ENCODE assay signal across 10 cellular contexts in the genomic region with DNA sequence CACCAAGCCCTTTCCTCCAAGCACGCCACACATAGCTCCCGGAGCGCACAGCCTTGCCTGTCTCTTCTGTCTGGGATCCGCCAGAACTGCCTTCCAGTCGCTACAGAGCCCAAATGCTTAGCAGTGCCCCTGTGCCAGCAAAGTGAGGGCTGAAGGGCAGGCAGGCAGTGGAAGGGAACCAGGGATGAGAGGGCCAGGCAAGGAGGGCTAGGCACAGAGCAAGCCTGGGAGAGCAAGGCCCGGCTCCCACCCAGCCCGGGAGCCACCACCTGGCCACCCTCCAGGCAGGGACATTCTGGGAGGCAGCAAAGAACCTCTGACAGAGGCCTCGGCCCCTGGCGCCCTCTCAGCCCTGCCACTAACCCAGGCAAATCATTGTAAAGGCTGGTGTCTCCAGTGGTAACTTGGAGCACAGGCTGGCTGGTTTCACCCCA. TPM values are rescaled to one million over a fixed set of nuclear protein-coding genes. Genes with fewer than 3 reads are reported as not detected.
DNase-seq lines count a peak whose midpoint lies in the region; ATAC-seq, FAIRE-seq and TF ChIP-seq lines count a peak whose summit lies in the region.
"Had no signal": no experiment of that assay in that cellular context is flagged by ENCODE, and none has a peak within 500 bp of the region (broad histone marks: within the 10 kb centered on the region; RNA-seq: fewer than 3 reads in every experiment).

No MANE protein-coding gene starts in this region.

- H3K9me3 ChIP-seq in Caco-2 (no peaks in the 10 kb centered on the region), astrocyte (ENCODE audit: insufficient read depth, low read depth, low read length) (no peaks in the 10 kb centered on the region), iPS-20b (ENCODE audit: insufficient read depth, low read depth, low read length) (no peaks in the 10 kb centered on the region), sigmoid colon (no peaks in the 10 kb centered on the region), PC-9 (ENCODE audit: insufficient read depth, low read depth) (no peaks in the 10 kb centered on the region)

- no peak for TF ChIP-seq POLR2A in sigmoid colon (IDR thresholded peaks at IDR 0.05)

- no peaks in the 10 kb centered on the region for H3K79me2 ChIP-seq in astrocyte (ENCODE audit: insufficient read depth, low read length)
- no peaks in the 10 kb centered on the region for H3K79me2 ChIP-seq in PC-9 (ENCODE audit: low read depth)

- H3K36me3 ChIP-seq in Caco-2 (ENCODE audit: control insufficient read depth, insufficient read depth, low read length) (peaks cover 3% of the 10 kb centered on the region), astrocyte (ENCODE audit: insufficient read depth, low read length) (peaks cover 3% of the 10 kb centered on the region), iPS-20b (ENCODE audit: insufficient read depth, low read depth, low read length) (peaks cover 23% of the 10 kb centered on the region; the same call in 1 of the 2 replicates), sigmoid colon (peaks cover 0 to 5% (median 0%) of the 10 kb centered on the region in 4 donors), PC-9 (ENCODE audit: low read depth) (no peaks in the 10 kb centered on the region)

- POLR2A ChIA-PET in Caco-2 (lab: Charles Lee): no interaction called here
- POLR2A ChIA-PET in PC-9 (lab: Charles Lee; ENCODE audit: unreplicated experiment): interaction anchor here (0.6 kb wide), 1 partner anchor 566 kb away, joined by 4 read pairs; no protein-coding TSS in a partner anchor

- H3K27ac ChIP-seq in astrocyte (ENCODE audit: low read depth, low read length) (peak overlapping the region; percentile 99), iPS-20b (ENCODE audit: low read length) (no peak overlapping the region), sigmoid colon (peak overlapping the region; percentile 89 to 96 (median 92)), PC-9 (no peak overlapping the region)

- ATAC-seq in GM18868 (IDR thresholded peaks at IDR 0.05; ENCODE audit: unreplicated experiment): no peak
- ATAC-seq: activated T-helper 17 cell treated with anti-CD3 and anti-CD28 coated beads, Interleukin-2, amount 50 U/mL, for 72 hours had no signal

- H3K27me3 ChIP-seq in Caco-2 (replicated peaks; ENCODE audit: control insufficient read depth, insufficient read depth, low read length) (no peaks in the 10 kb centered on the region), astrocyte (ENCODE audit: insufficient read depth, low read length) (no peaks in the 10 kb centered on the region), iPS-20b (ENCODE audit: insufficient read depth, low read length) (no peaks in the 10 kb centered on the region), sigmoid colon (no peaks in the 10 kb centered on the region), PC-9 (ENCODE audit: insufficient read depth, low read depth) (no peaks in the 10 kb centered on the region)

- peaks cover 24% of the 10 kb centered on the region for H3F3A ChIP-seq in PC-9 (ENCODE audit: insufficient read depth, low read depth)

- H3K27ac Mint-ChIP-seq in Caco-2 (ENCODE audit: unreplicated experiment) (peak overlapping the region; percentile 28), astrocyte (ENCODE audit: unreplicated experiment) (no peak overlapping the region)
- H3K27ac Mint-ChIP-seq: activated T-helper 17 cell treated with anti-CD3 and anti-CD28 coated beads, Interleukin-2, amount 50 U/mL, for 72 hours had no signal

- no peaks in the 10 kb centered on the region for H3K27me3 Mint-ChIP-seq in Caco-2 (ENCODE audit: insufficient read depth, unreplicated experiment)
- no peaks in the 10 kb centered on the region for H3K27me3 Mint-ChIP-seq in astrocyte (ENCODE audit: low read depth, unreplicated experiment)
- H3K27me3 Mint-ChIP-seq: activated T-helper 17 cell treated with anti-CD3 and anti-CD28 coated beads, Interleukin-2, amount 50 U/mL, for 72 hours had no signal

- H3K4me1 ChIP-seq in Caco-2: peaks cover 9% of the 10 kb centered on the region
- peaks cover 63% of the 10 kb centered on the region for H3K4me1 ChIP-seq in astrocyte (ENCODE audit: insufficient read depth, low read length)
- H3K4me1 ChIP-seq in iPS-20b (ENCODE audit: insufficient read depth, low read length): no peaks in the 10 kb centered on the region
- H3K4me1 ChIP-seq in sigmoid colon: peaks cover 0 to 85% (median 77%) of the 10 kb centered on the region in 4 donors
- peaks cover 34% of the 10 kb centered on the region for H3K4me1 ChIP-seq in PC-9 (replicated peaks; ENCODE audit: insufficient read depth)

- 81 to 85% methylated on average over 9 of the region's 9 CpGs for whole genome bisulfite sequencing in sigmoid colon, 2 donors

- H3K4me1 Mint-ChIP-seq in Caco-2 (ENCODE audit: low read depth, unreplicated experiment): peaks cover 10% of the 10 kb centered on the region
- peaks cover 56% of the 10 kb centered on the region for H3K4me1 Mint-ChIP-seq in astrocyte (ENCODE audit: low read depth, unreplicated experiment)
- H3K4me1 Mint-ChIP-seq: activated T-helper 17 cell treated with anti-CD3 and anti-CD28 coated beads, Interleukin-2, amount 50 U/mL, for 72 hours had no signal

- intact Hi-C loops in Caco-2 (cut with micrococcal nuclease; ENCODE audit: unreplicated experiment): no loop called here
- intact Hi-C loops in sigmoid colon (cut with DNase I): no loop called here
- intact Hi-C loops in PC-9 (cut with micrococcal nuclease; ENCODE audit: unreplicated experiment): no loop called here

- no peak for TF ChIP-seq EP300 in sigmoid colon (IDR thresholded peaks at IDR 0.05)

- H3K4me2 ChIP-seq in astrocyte (ENCODE audit: low read length) (peak overlapping the region; percentile 63), PC-9 (no peak overlapping the region)

- peak overlapping the region; percentile 92 for H3K9ac ChIP-seq in astrocyte (ENCODE audit: low read length)
- H3K9ac ChIP-seq in iPS-20b (ENCODE audit: low read depth, low read length): peak overlapping the region; percentile 42; the same call in 1 of the 2 replicates

- H3K36me3 Mint-ChIP-seq in Caco-2 (ENCODE audit: insufficient read depth, unreplicated experiment) (peaks cover 68% of the 10 kb centered on the region), astrocyte (ENCODE audit: low read depth, unreplicated experiment) (peaks cover 8% of the 10 kb centered on the region)

- no peak for FAIRE-seq in astrocyte (lab: Jason Lieb, UNC)

- TF ChIP-seq CTCF in Caco-2 (IDR thresholded peaks at IDR 0.05; ENCODE audit: insufficient read depth in 1 of 2, low read depth in 1 of 2, low read length in 1 of 2, severe bottlenecking in 1 of 2, unreplicated experiment in 1 of 2): no peak
- TF ChIP-seq CTCF in astrocyte (IDR thresholded peaks at IDR 0.05; ENCODE audit: insufficient read depth, low read depth, low read length): no peak
- no peak for TF ChIP-seq CTCF in sigmoid colon (IDR thresholded peaks at IDR 0.05)
- no peak for TF ChIP-seq CTCF in PC-9 (conservative IDR thresholded peaks at IDR 0.05)

- H4K20me1 ChIP-seq in astrocyte (ENCODE audit: insufficient read depth, low read length): no peaks in the 10 kb centered on the region
- H4K20me1 ChIP-seq in PC-9 (ENCODE audit: insufficient read depth): no peaks in the 10 kb centered on the region

- no TSS peak for BruUV-seq in Caco-2 (replicated peaks; lab: Mats Ljungman, UMichigan)
- no TSS peak for BruUV-seq in PC-9 (replicated peaks; lab: Mats Ljungman, UMichigan)

- H3K4me3 Mint-ChIP-seq in Caco-2 (ENCODE audit: unreplicated experiment): no peak overlapping the region
- H3K4me3 Mint-ChIP-seq in astrocyte (ENCODE audit: unreplicated experiment): no peak overlapping the region
- H3K4me3 Mint-ChIP-seq: activated T-helper 17 cell treated with anti-CD3 and anti-CD28 coated beads, Interleukin-2, amount 50 U/mL, for 72 hours had no signal

- H3K4me3 ChIP-seq in Caco-2 (ENCODE audit: low read depth, low read length) (no peak overlapping the region), astrocyte (ENCODE audit: insufficient read depth, low read depth, low read length) (no peak overlapping the region), iPS-20b (ENCODE audit: low read length) (no peak overlapping the region), sigmoid colon (peak overlapping the region in 1 of 4 donors; percentile 3), PC-9 (no peak overlapping the region)

- no peak for DNase-seq in Caco-2
- DNase-seq in astrocyte (ENCODE audit: low read depth): peak; percentile 18
- DNase-seq in sigmoid colon: peak; percentile 73
- DNase-seq in NCI-H146 treated with DMSO at 0.1 percent for 48 hours (lab: John Stamatoyannopoulos, UW; ENCODE audit: unreplicated experiment): no peak
- no peak for DNase-seq in hepatic stellate cell (ENCODE audit: low spot score)
- no peak for DNase-seq in PC-9
- DNase-seq: stimulated activated CD4-positive, alpha-beta T cell treated with anti-CD3 and anti-CD28 coated beads, Interleukin-2, amount 100 ng/mL, for 24 hours had no signal

- CTCF ChIA-PET in Caco-2 (lab: Charles Lee): interaction anchor here (1.5 kb wide), 1 partner anchor 131 kb away, joined by 4 read pairs; the partner anchor contains the start of gene SIK2
- CTCF ChIA-PET in PC-9 (lab: Charles Lee): no interaction called here

- H3K9me3 Mint-ChIP-seq in Caco-2 (ENCODE audit: unreplicated experiment) (no peaks in the 10 kb centered on the region), astrocyte (ENCODE audit: unreplicated experiment) (no peaks in the 10 kb centered on the region)
- H3K9me3 Mint-ChIP-seq: activated T-helper 17 cell treated with anti-CD3 and anti-CD28 coated beads, Interleukin-2, amount 50 U/mL, for 72 hours had no signal

- H2AFZ ChIP-seq in astrocyte (ENCODE audit: low read depth, low read length) (no peak overlapping the region), PC-9 (no peak overlapping the region)

- no peaks in the 10 kb centered on the region for H3K9me2 ChIP-seq in PC-9 (ENCODE audit: insufficient read depth)

RNA-seq across cellular contexts. Expression of gene PPP2R1B, which starts 32.5 kb away (rescaled TPM):
- total RNA-seq in Caco-2 (2022): 109 and 114 TPM in 2 replicates
- total RNA-seq in astrocyte: 43.0 and 44.5 TPM in 2 replicates
- total RNA-seq in sigmoid colon: 10 to 100 TPM; 13.5 to 16.0 (median 14.8) TPM
- 10 to 100 TPM in 2 of 3 donors, 1 to 10 TPM in 1; 9.0 to 17.8 (median 14.9) TPM for polyA plus RNA-seq in sigmoid colon
- total RNA-seq in PC-9 (2021): 28.9 and 36.4 TPM in 2 replicates

Comparison
In these comparisons a context has a peak if more than half of its experiments do, and no peak if none do; other contexts are left out.
1. DNase-seq: peak in astrocyte (single experiment) and sigmoid colon (single experiment); none in Caco-2 (0 of 2), NCI-H146 treated with DMSO at 0.1 percent for 48 hours (single experiment), hepatic stellate cell (single experiment) and PC-9 (0 of 2).
2. H3K27ac ChIP-seq: peak in astrocyte (single experiment) and sigmoid colon (4 of 4); none in iPS-20b (single experiment) and PC-9 (single experiment).